Comparison of ENCODE assay signal across 32 cellular contexts in the genomic region with DNA sequence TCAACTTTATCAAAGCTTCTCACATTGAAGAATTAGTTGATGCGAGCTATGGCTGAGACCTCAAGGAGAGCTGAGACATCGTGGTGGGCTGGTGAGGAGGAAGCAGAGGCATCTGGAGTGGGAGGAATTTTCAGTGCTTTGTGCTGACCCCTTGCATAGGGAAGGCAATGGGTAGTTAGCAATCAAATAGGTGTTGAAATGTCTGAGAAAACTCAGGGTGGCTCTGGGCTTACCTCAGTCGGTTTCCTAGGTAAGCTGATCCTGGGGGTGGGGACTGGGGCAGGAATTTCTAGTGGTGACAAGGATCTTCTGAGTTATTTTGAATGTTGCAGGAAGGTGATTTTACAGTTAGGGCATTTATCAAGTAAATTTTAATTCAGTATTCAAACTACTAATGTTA. TPM values are rescaled to one million over a fixed set of nuclear protein-coding genes. Genes with fewer than 3 reads are reported as not detected.
"Had no signal": no experiment of that assay in that cellular context is flagged by ENCODE, and none has a peak within 500 bp of the region (broad histone marks: within the 10 kb centered on the region; RNA-seq: fewer than 3 reads in every experiment).

No MANE protein-coding gene starts in this region.

- H3K4me1 ChIP-seq: esophagus muscularis mucosa, foreskin keratinocyte, gastrocnemius medialis, heart left ventricle had no signal

- H3K27me3 Mint-ChIP-seq: activated B cell treated with CpG ODN at 0.5 μM for 24 hours; activated CD4-positive, alpha-beta memory T cell treated with anti-CD3 and anti-CD28 coated beads for 36 hours; activated CD4-positive, alpha-beta T cell treated with anti-CD3 and anti-CD28 coated beads for 36 hours; activated CD4-positive, alpha-beta T cell treated with anti-CD3 and anti-CD28 coated beads, Interleukin-2, amount 10 ng/mL, durations not matched to agents 24 days and 14 days; activated CD8-positive, alpha-beta memory T cell treated with anti-CD3 and anti-CD28 coated beads, Interleukin-2, amount 10 ng/mL, durations not matched to agents 7 days and 5 days; activated naive CD8-positive, alpha-beta T cell treated with anti-CD3 and anti-CD28 coated beads, Interleukin-2, amount 10 ng/mL, durations not matched to agents 7 days and 5 days; central memory CD8-positive, alpha-beta T cell; dendritic cell treated with granulocyte-macrophage colony-stimulating factor and Interleukin-4, amounts not matched to agents 40 ng/mL and 50 ng/mL, for 4 days had no signal

- H3K4me1 Mint-ChIP-seq: activated B cell treated with CpG ODN at 0.5 μM for 24 hours; activated CD4-positive, alpha-beta T cell treated with anti-CD3 and anti-CD28 coated beads for 36 hours; activated CD4-positive, alpha-beta T cell treated with anti-CD3 and anti-CD28 coated beads, Interleukin-2, amount 10 ng/mL, durations not matched to agents 24 days and 14 days; activated CD8-positive, alpha-beta memory T cell treated with anti-CD3 and anti-CD28 coated beads, Interleukin-2, amount 10 ng/mL, durations not matched to agents 7 days and 5 days; activated naive CD8-positive, alpha-beta T cell treated with anti-CD3 and anti-CD28 coated beads, Interleukin-2, amount 10 ng/mL, durations not matched to agents 7 days and 5 days; central memory CD8-positive, alpha-beta T cell had no signal

- DNase-seq: activated B cell treated with CpG ODN at 0.5 μM for 24 hours; activated CD4-positive, alpha-beta memory T cell treated with anti-CD3 and anti-CD28 coated beads for 36 hours; activated CD4-positive, alpha-beta T cell treated with anti-CD3 and anti-CD28 coated beads for 36 hours; activated CD4-positive, alpha-beta T cell treated with anti-CD3 and anti-CD28 coated beads, Interleukin-2, amount 10 ng/mL, durations not matched to agents 24 days and 14 days; activated CD8-positive, alpha-beta memory T cell treated with anti-CD3 and anti-CD28 coated beads, Interleukin-2, amount 10 ng/mL, durations not matched to agents 7 days and 5 days; activated CD8-positive, alpha-beta memory T cell treated with anti-CD3 and anti-CD28 coated beads, Interleukin-2, amount 50 U/mL, for 4 hours; activated CD8-positive, alpha-beta T cell treated with anti-CD3 and anti-CD28 coated beads, Interleukin-2, amount 10 ng/mL, durations not matched to agents 7 days and 5 days; activated effector memory CD4-positive, alpha-beta T cell treated with anti-CD3 and anti-CD28 coated beads, Interleukin-2, amount 50 U/mL, for 16 hours; activated naive CD4-positive, alpha-beta T cell treated with anti-CD3 and anti-CD28 coated beads for 36 hours; activated naive CD8-positive, alpha-beta T cell treated with anti-CD3 and anti-CD28 coated beads, Interleukin-2, amount 10 ng/mL, durations not matched to agents 7 days and 5 days; activated T-cell treated with anti-CD3 and anti-CD28 coated beads, Interleukin-2, amount 50 U/mL, for 1 hour; activated T-cell treated with anti-CD3 and anti-CD28 coated beads, Interleukin-2, amount 50 U/mL, for 48 hours; anterior cingulate cortex; brain microvascular endothelial cell; dorsolateral prefrontal cortex; effector memory CD4-positive, alpha-beta T cell; erythroblast; foreskin keratinocyte; gastrocnemius medialis; glutamatergic neuron; heart left ventricle; T-helper 2 cell had no signal

- H3K36me3 ChIP-seq: brain microvascular endothelial cell, esophagus muscularis mucosa, gastrocnemius medialis, heart left ventricle had no signal

- H3K27me3 ChIP-seq: brain microvascular endothelial cell, dorsolateral prefrontal cortex, esophagus muscularis mucosa, foreskin keratinocyte, gastrocnemius medialis, heart left ventricle had no signal

- H3K4me3 Mint-ChIP-seq: activated B cell treated with CpG ODN at 0.5 μM for 24 hours; activated CD4-positive, alpha-beta memory T cell treated with anti-CD3 and anti-CD28 coated beads for 36 hours; activated CD4-positive, alpha-beta T cell treated with anti-CD3 and anti-CD28 coated beads for 36 hours; activated CD4-positive, alpha-beta T cell treated with anti-CD3 and anti-CD28 coated beads, Interleukin-2, amount 10 ng/mL, durations not matched to agents 24 days and 14 days; activated CD8-positive, alpha-beta memory T cell treated with anti-CD3 and anti-CD28 coated beads, Interleukin-2, amount 10 ng/mL, durations not matched to agents 7 days and 5 days; activated CD8-positive, alpha-beta T cell treated with anti-CD3 and anti-CD28 coated beads, Interleukin-2, amount 10 ng/mL, durations not matched to agents 7 days and 5 days; activated naive CD4-positive, alpha-beta T cell treated with anti-CD3 and anti-CD28 coated beads for 36 hours; activated naive CD8-positive, alpha-beta T cell treated with anti-CD3 and anti-CD28 coated beads, Interleukin-2, amount 10 ng/mL, durations not matched to agents 7 days and 5 days; activated T-helper 1 cell treated with anti-CD3 and anti-CD28 coated beads, Interleukin-12 subunit alpha, Interleukin-12 subunit beta, Interleukin-2, Interleukin-4 antibody, amounts not matched to agents 30 ng/mL and 10 ng/mL and 1 ng/mL, durations not matched to agents 14 hours and 24 hours and 36 hours; central memory CD8-positive, alpha-beta T cell; dendritic cell treated with granulocyte-macrophage colony-stimulating factor and Interleukin-4, amounts not matched to agents 40 ng/mL and 50 ng/mL, for 4 days had no signal

- H3K27ac ChIP-seq: brain microvascular endothelial cell, coronary artery, dorsolateral prefrontal cortex, esophagus muscularis mucosa, foreskin keratinocyte, gastrocnemius medialis, heart left ventricle, VCaP had no signal

- H3K27ac Mint-ChIP-seq: activated B cell treated with CpG ODN at 0.5 μM for 24 hours; activated CD4-positive, alpha-beta memory T cell treated with anti-CD3 and anti-CD28 coated beads for 36 hours; activated CD4-positive, alpha-beta T cell treated with anti-CD3 and anti-CD28 coated beads for 36 hours; activated CD4-positive, alpha-beta T cell treated with anti-CD3 and anti-CD28 coated beads, Interleukin-2, amount 10 ng/mL, durations not matched to agents 24 days and 14 days; activated CD8-positive, alpha-beta memory T cell treated with anti-CD3 and anti-CD28 coated beads, Interleukin-2, amount 10 ng/mL, durations not matched to agents 7 days and 5 days; activated CD8-positive, alpha-beta T cell treated with anti-CD3 and anti-CD28 coated beads, Interleukin-2, amount 10 ng/mL, durations not matched to agents 7 days and 5 days; activated naive CD4-positive, alpha-beta T cell treated with anti-CD3 and anti-CD28 coated beads for 36 hours; activated naive CD4-positive, alpha-beta T cell treated with anti-CD3 and anti-CD28 coated beads, Interleukin-2, amount 50 U/mL, for 72 hours; activated naive CD8-positive, alpha-beta T cell treated with anti-CD3 and anti-CD28 coated beads, Interleukin-2, amount 10 ng/mL, durations not matched to agents 7 days and 5 days; activated T-helper 1 cell treated with anti-CD3 and anti-CD28 coated beads, Interleukin-12 subunit alpha, Interleukin-12 subunit beta, Interleukin-2, Interleukin-4 antibody, amounts not matched to agents 30 ng/mL and 10 ng/mL and 1 ng/mL, durations not matched to agents 14 hours and 24 hours and 36 hours; activated T-helper 2 cell treated with anti-CD3 and anti-CD28 coated beads, Interferon-gamma antibody, Interleukin-2, Interleukin-4, amounts not matched to agents 10 μg/mL and 5 μg/mL and 100 μg/mL, durations not matched to agents 14 hours and 24 hours and 36 hours; dendritic cell treated with granulocyte-macrophage colony-stimulating factor and Interleukin-4, amounts not matched to agents 40 ng/mL and 50 ng/mL, for 4 days had no signal

- H3K9me3 ChIP-seq: esophagus muscularis mucosa, gastrocnemius medialis, heart left ventricle had no signal

- H3K9me3 Mint-ChIP-seq: activated B cell treated with CpG ODN at 0.5 μM for 24 hours; activated CD4-positive, alpha-beta memory T cell treated with anti-CD3 and anti-CD28 coated beads for 36 hours; activated CD4-positive, alpha-beta T cell treated with anti-CD3 and anti-CD28 coated beads, Interleukin-2, amount 10 ng/mL, durations not matched to agents 24 days and 14 days; activated naive CD4-positive, alpha-beta T cell treated with anti-CD3 and anti-CD28 coated beads for 36 hours; activated naive CD4-positive, alpha-beta T cell treated with anti-CD3 and anti-CD28 coated beads, Interleukin-2, amount 50 U/mL, for 72 hours; activated naive CD8-positive, alpha-beta T cell treated with anti-CD3 and anti-CD28 coated beads, Interleukin-2, amount 10 ng/mL, durations not matched to agents 7 days and 5 days; activated T-helper 1 cell treated with anti-CD3 and anti-CD28 coated beads, Interleukin-12 subunit alpha, Interleukin-12 subunit beta, Interleukin-2, Interleukin-4 antibody, amounts not matched to agents 30 ng/mL and 10 ng/mL and 1 ng/mL, durations not matched to agents 14 hours and 24 hours and 36 hours; activated T-helper 2 cell treated with anti-CD3 and anti-CD28 coated beads, Interferon-gamma antibody, Interleukin-2, Interleukin-4, amounts not matched to agents 10 μg/mL and 5 μg/mL and 100 μg/mL, durations not matched to agents 14 hours and 24 hours and 36 hours; central memory CD8-positive, alpha-beta T cell had no signal

- H3K36me3 Mint-ChIP-seq: activated CD4-positive, alpha-beta memory T cell treated with anti-CD3 and anti-CD28 coated beads for 36 hours; activated CD8-positive, alpha-beta memory T cell treated with anti-CD3 and anti-CD28 coated beads, Interleukin-2, amount 10 ng/mL, durations not matched to agents 7 days and 5 days; activated naive CD4-positive, alpha-beta T cell treated with anti-CD3 and anti-CD28 coated beads, Interleukin-2, amount 50 U/mL, for 72 hours; activated naive CD8-positive, alpha-beta T cell treated with anti-CD3 and anti-CD28 coated beads, Interleukin-2, amount 10 ng/mL, durations not matched to agents 7 days and 5 days had no signal

- H3K4me3 ChIP-seq: coronary artery, dorsolateral prefrontal cortex, esophagus muscularis mucosa, gastrocnemius medialis, heart left ventricle had no signal

RNA-seq across cellular contexts. Expression of gene DPP10, which starts 20.7 kb away (rescaled TPM):
- total RNA-seq: activated B cell treated with CpG ODN at 0.5 μM for 24 hours; activated CD4-positive, alpha-beta memory T cell treated with anti-CD3 and anti-CD28 coated beads for 36 hours; activated CD4-positive, alpha-beta T cell treated with anti-CD3 and anti-CD28 coated beads for 36 hours; activated CD4-positive, alpha-beta T cell treated with anti-CD3 and anti-CD28 coated beads, Interleukin-2, amount 10 ng/mL, durations not matched to agents 24 days and 14 days; activated CD8-positive, alpha-beta memory T cell treated with anti-CD3 and anti-CD28 coated beads for 36 hours; activated CD8-positive, alpha-beta memory T cell treated with anti-CD3 and anti-CD28 coated beads, Interleukin-2, amount 10 ng/mL, durations not matched to agents 7 days and 5 days; activated CD8-positive, alpha-beta T cell treated with anti-CD3 and anti-CD28 coated beads, Interleukin-2, amount 10 ng/mL, durations not matched to agents 7 days and 5 days; activated naive CD4-positive, alpha-beta T cell treated with anti-CD3 and anti-CD28 coated beads for 36 hours; activated naive CD4-positive, alpha-beta T cell treated with anti-CD3 and anti-CD28 coated beads, Interleukin-2, amount 50 U/mL, for 72 hours; activated naive CD8-positive, alpha-beta T cell treated with anti-CD3 and anti-CD28 coated beads, Interleukin-2, amount 10 ng/mL, durations not matched to agents 7 days and 5 days; activated T-helper 1 cell treated with anti-CD3 and anti-CD28 coated beads, Interleukin-12 subunit alpha, Interleukin-12 subunit beta, Interleukin-2, Interleukin-4 antibody, amounts not matched to agents 30 ng/mL and 10 ng/mL and 1 ng/mL, durations not matched to agents 14 hours and 24 hours and 36 hours; activated T-helper 2 cell treated with anti-CD3 and anti-CD28 coated beads, Interferon-gamma antibody, Interleukin-2, Interleukin-4, amounts not matched to agents 10 μg/mL and 5 μg/mL and 100 μg/mL, durations not matched to agents 14 hours and 24 hours and 36 hours; foreskin keratinocyte; gastrocnemius medialis; T-helper 1 cell treated with Interleukin-12 subunit alpha and Interleukin-12 subunit beta and Interleukin-4 antibody, amounts not matched to agents 30 ng/mL and 1 ng/mL, for 36 hours had no signal
- polyA plus RNA-seq: foreskin keratinocyte, heart left ventricle had no signal
